In the genomic region with DNA sequence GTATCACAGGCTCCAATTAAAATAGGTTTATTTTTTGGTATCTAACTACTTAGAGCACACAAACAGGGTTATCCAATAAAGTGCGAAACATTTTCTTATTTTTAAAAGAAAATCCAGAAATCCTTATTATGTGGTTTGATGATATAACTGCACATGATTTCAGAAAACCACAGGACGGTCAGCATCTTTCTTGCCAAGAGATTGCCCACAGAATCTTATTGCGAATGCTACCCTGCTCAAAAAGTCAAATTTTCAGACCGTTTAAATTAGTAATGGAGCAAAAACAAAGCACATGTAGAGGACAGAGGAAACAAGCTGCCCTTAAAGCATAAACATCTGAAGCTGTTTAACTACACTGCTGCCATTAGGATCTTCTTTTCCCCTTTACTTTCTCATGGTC, we compare ENCODE assay signal across 15 cellular contexts. TPM values are rescaled to one million over a fixed set of nuclear protein-coding genes. Genes with fewer than 3 reads are reported as not detected.
DNase-seq lines count a peak whose midpoint lies in the region; ATAC-seq and TF ChIP-seq lines count a peak whose summit lies in the region.
"Had no signal": no experiment of that assay in that cellular context is flagged by ENCODE, and none has a peak within 500 bp of the region (broad histone marks: within the 10 kb centered on the region; RNA-seq: fewer than 3 reads in every experiment).

No MANE protein-coding gene starts in this region.

- ATAC-seq in HG02885 (IDR thresholded peaks at IDR 0.05; ENCODE audit: poor library complexity, unreplicated experiment) = no peak
- ATAC-seq: GM12878 had no signal

- H3K4me2 ChIP-seq in mesenchymal stem cell (ENCODE audit: low read length, poor library complexity, severe bottlenecking) = no peak overlapping the region

- peaks cover 39% of the 10 kb centered on the region for H3K79me1 ChIP-seq in mesenchymal stem cell (replicated peaks; ENCODE audit: low read length, poor library complexity, severe bottlenecking)

- no peak overlapping the region for H2AFZ ChIP-seq in mesenchymal stem cell (ENCODE audit: low read depth, low read length)

- H3K9me3 ChIP-seq in mesenchymal stem cell (ENCODE audit: control insufficient read depth, low read length) (no peaks in the 10 kb centered on the region), vagina (no peaks in the 10 kb centered on the region)

- no peak overlapping the region for H3K4me3 ChIP-seq in astrocyte of the cerebellum (ENCODE audit: low read depth, low read length)
- H3K4me3 ChIP-seq in mesenchymal stem cell (ENCODE audit: insufficient read depth in 1 of 2, low read depth in 1 of 2, low read length in 2 of 2) = no peak overlapping the region
- H3K4me3 ChIP-seq in vagina = no peak overlapping the region
- H3K4me3 ChIP-seq: GM12878 had no signal

- 93% methylated on average over 3 of the region's 4 CpGs for WGBS in mesenchymal stem cell

- H3K27ac ChIP-seq in mesenchymal stem cell (ENCODE audit: low read length, poor library complexity, severe bottlenecking) (no peak overlapping the region), vagina (no peak overlapping the region)

- no peak overlapping the region for H4K8ac ChIP-seq in mesenchymal stem cell (ENCODE audit: low read length)

- no peak overlapping the region for H3K14ac ChIP-seq in mesenchymal stem cell (ENCODE audit: low read length in 2 of 2)

- H3K27me3 ChIP-seq in mesenchymal stem cell (ENCODE audit: control insufficient read depth in 1 of 2, insufficient read depth in 1 of 2, low read length in 2 of 2) (no peaks in the 10 kb centered on the region), vagina (no peaks in the 10 kb centered on the region)

- H2BK12ac ChIP-seq in mesenchymal stem cell (ENCODE audit: low read length in 2 of 2) = no peak overlapping the region

- H3K36me3 ChIP-seq in mesenchymal stem cell (ENCODE audit: control insufficient read depth in 1 of 2, insufficient read depth in 2 of 2, low read depth in 1 of 2, low read length in 2 of 2) (peaks cover 0 to 2% of the 10 kb centered on the region in 2 experiments), vagina (no peaks in the 10 kb centered on the region)

- peak overlapping the region; percentile 3 for H3K9ac ChIP-seq in mesenchymal stem cell (ENCODE audit: low read length)

- intact Hi-C loops in vagina (cut with DNase I) = no loop called here

- no peak overlapping the region for H2BK5ac ChIP-seq in mesenchymal stem cell (ENCODE audit: low read depth, low read length, poor library complexity, severe bottlenecking)

- no peak overlapping the region for H2AK5ac ChIP-seq in mesenchymal stem cell (ENCODE audit: low read length, severe bottlenecking)

- H3K23ac ChIP-seq in mesenchymal stem cell (ENCODE audit: low read length in 2 of 2) = no peak overlapping the region

- DNase-seq in EH (ENCODE audit: low read depth) (peak; percentile 29), astrocyte of the cerebellum (ENCODE audit: low read depth) (peak; percentile 55), mesenchymal stem cell (no peak), stromal cell of bone marrow (ENCODE audit: low read depth) (peak; percentile 51), hippocampal formation (lab: John Stamatoyannopoulos, UW) (no peak), KG1 (lab: John Stamatoyannopoulos, UW) (no peak), vagina (ENCODE audit: extremely low spot score in 2 of 2) (no peak)
- DNase-seq: H7, HFFc6, NCI-H1694 treated with DMSO at 0.1 percent for 48 hours, NCI-H446, NCI-H526, Right ventricle myocardium superior had no signal

- H3K18ac ChIP-seq in mesenchymal stem cell (ENCODE audit: low read depth in 1 of 2, low read length in 2 of 2) = no peak overlapping the region

- H3K4ac ChIP-seq in mesenchymal stem cell (ENCODE audit: low read depth in 1 of 2, low read length in 2 of 2) = no peak overlapping the region

- no peak overlapping the region for H2BK15ac ChIP-seq in mesenchymal stem cell (ENCODE audit: low read depth, poor library complexity, severe bottlenecking)

- TF ChIP-seq CTCF in astrocyte of the cerebellum (IDR thresholded peaks at IDR 0.05; ENCODE audit: low read depth, low read length, missing control alignments) (no peak), vagina (IDR thresholded peaks at IDR 0.05) (no peak)

- no peak overlapping the region for H4K91ac ChIP-seq in mesenchymal stem cell (ENCODE audit: low read length)

- no peak overlapping the region for H2BK120ac ChIP-seq in mesenchymal stem cell (ENCODE audit: low read depth, low read length)

- H3K4me1 ChIP-seq in mesenchymal stem cell (ENCODE audit: control insufficient read depth, insufficient read depth, low read depth, low read length) (peaks cover 16% of the 10 kb centered on the region), vagina (peaks cover 17% of the 10 kb centered on the region)

- in situ Hi-C loops in astrocyte of the cerebellum (cut with HindIII; ENCODE audit: low sequenced_read_pairs) = no loop called here

- no peak for TF ChIP-seq POLR2A in vagina (IDR thresholded peaks at IDR 0.05)

RNA-seq across cellular contexts. Expression of a gene that starts 43.9 kb away (rescaled TPM):
- 9.1 TPM for polyA plus RNA-seq in mesenchymal stem cell (2013, experiment 1 of 2)
- 8.8 TPM for polyA plus RNA-seq in mesenchymal stem cell (2013, experiment 2 of 2)
- 15.7 TPM for total RNA-seq in vagina

RNA-seq across cellular contexts. Expression of a gene that starts 48.2 kb away (rescaled TPM):
- 115 TPM for polyA plus RNA-seq in mesenchymal stem cell (2013, experiment 1 of 2)
- 117 TPM for polyA plus RNA-seq in mesenchymal stem cell (2013, experiment 2 of 2)
- total RNA-seq in vagina = 47.9 TPM

Comparison
In these comparisons a context has a peak if more than half of its experiments do, and no peak if none do; other contexts are left out.
1. DNase-seq: peak in EH (single experiment), astrocyte of the cerebellum (single experiment) and stromal cell of bone marrow (single experiment); none in mesenchymal stem cell (single experiment), hippocampal formation (0 of 2), KG1 (single experiment) and vagina (0 of 2).